1 cellular context compared by ENCODE assay signal in the genomic region with DNA sequence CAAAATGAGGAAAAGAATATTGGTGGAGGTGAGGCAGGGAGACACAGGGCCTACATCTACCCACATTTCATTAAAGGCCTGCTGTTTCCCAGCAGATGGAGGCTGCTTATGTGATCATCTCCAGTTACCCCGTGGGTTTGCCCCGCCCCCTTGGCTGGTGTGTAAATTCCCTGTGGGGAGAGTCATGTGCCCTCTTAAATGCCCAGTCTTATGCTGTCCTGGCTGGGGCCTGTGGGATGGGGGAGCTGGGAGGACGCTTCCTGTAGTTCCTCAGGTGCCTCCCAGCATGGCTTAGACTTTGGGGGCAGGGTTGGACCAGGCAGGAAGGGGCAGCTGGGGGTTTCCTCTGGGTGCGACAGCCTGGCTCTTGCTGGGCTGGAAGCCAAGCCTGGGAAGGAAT.
TF ChIP-seq lines count a peak whose summit lies in the region.

No MANE protein-coding gene starts in this region.

TF ChIP-seq in SK-N-SH, 30 proteins besides CTCF, POLR2A, EP300 and RAD21 (continued from another document):
- TF ChIP-seq FOXM1 (IDR thresholded peaks at IDR 0.05; ENCODE audit: low read depth) (no peak), JUND (IDR thresholded peaks at IDR 0.05) (peak; percentile 66), ELF1 (IDR thresholded peaks at IDR 0.05) (peak; percentile 41; the same call in 1 of the 2 replicates)
TF ChIP-seq in SK-N-SH: peak in this region for 13.
